In the genomic region with DNA sequence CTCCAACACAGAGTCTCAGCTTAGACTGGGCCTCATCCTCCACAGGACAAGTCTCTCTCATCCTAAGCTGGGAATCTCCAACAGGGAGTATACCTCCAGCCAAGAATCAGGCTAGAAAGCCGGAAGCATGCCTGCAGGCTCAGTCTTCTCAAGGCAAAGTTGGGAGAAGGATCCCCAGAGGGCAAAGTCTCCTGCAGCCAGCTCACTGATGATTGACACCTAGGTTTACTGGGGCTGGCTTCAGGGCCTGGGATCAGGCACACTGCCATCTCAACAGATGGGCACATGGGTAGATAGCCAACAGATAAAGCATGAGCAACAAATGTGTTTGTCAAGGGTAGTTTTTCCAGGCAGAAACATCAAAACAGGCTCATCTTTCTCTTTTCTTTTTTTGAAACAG, we compare ENCODE assay signal across 19 cellular contexts. TPM values are rescaled to one million over a fixed set of nuclear protein-coding genes. Genes with fewer than 3 reads are reported as not detected.
A peak's percentile ranks its signal among the peaks of the same experiment; 100 is the strongest.
DNase-seq lines count a peak whose midpoint lies in the region; ATAC-seq and TF ChIP-seq lines count a peak whose summit lies in the region.
"Had no signal": no experiment of that assay in that cellular context is flagged by ENCODE, and none has a peak within 500 bp of the region (broad histone marks: within the 10 kb centered on the region; RNA-seq: fewer than 3 reads in every experiment).

No MANE protein-coding gene starts in this region.

- H4K8ac ChIP-seq in neuronal stem cell (ENCODE audit: low read depth, low read length), result no peak overlapping the region

- no peak overlapping the region for H2AFZ ChIP-seq in neuronal stem cell (ENCODE audit: low read length)
- H2AFZ ChIP-seq: GM23248 had no signal

- no peaks in the 10 kb centered on the region for H3K27me3 ChIP-seq in neuronal stem cell (ENCODE audit: control insufficient read depth in 3 of 3, insufficient read depth in 3 of 3, low read depth in 1 of 3, low read length in 3 of 3)
- no peaks in the 10 kb centered on the region for H3K27me3 ChIP-seq in breast epithelium

- DNase-seq in DMS 273 (lab: John Stamatoyannopoulos, UW; ENCODE audit: unreplicated experiment) (peak; percentile 90), NCI-H2171 (lab: John Stamatoyannopoulos, UW) (peak; percentile 71), cerebellum (ENCODE audit: low spot score) (peak; percentile 42), neuronal stem cell (ENCODE audit: low spot score) (no peak), GM13977 (ENCODE audit: low spot score) (no peak), breast epithelium (ENCODE audit: low spot score in 2 of 2) (no peak), GM10266 (ENCODE audit: extremely low spot score) (no peak)
- DNase-seq: CD4-positive, CD25-positive, alpha-beta regulatory T cell; DMS79; GM23248; MM.1S; NCI-H1092 treated with DMSO at 0.1 percent for 48 hours; NCI-H187; NCI-H748 treated with DMSO at 0.1 percent for 48 hours had no signal

- H3K4me3 ChIP-seq in neuronal stem cell (ENCODE audit: low read length in 2 of 2) (no peak overlapping the region), breast epithelium (no peak overlapping the region)
- H3K4me3 ChIP-seq: GM12878, GM23248 had no signal

- H3K4me1 ChIP-seq in neuronal stem cell (ENCODE audit: control insufficient read depth in 2 of 2, insufficient read depth in 1 of 2, low read depth in 1 of 2, low read length in 2 of 2) (no peaks in the 10 kb centered on the region), breast epithelium (no peaks in the 10 kb centered on the region)

- H3K4ac ChIP-seq in neuronal stem cell (ENCODE audit: low read length), result no peak overlapping the region

- H4K91ac ChIP-seq in neuronal stem cell (ENCODE audit: low read depth, low read length, poor library complexity), result no peak overlapping the region

- WGBS in neuronal stem cell (ENCODE audit: extremely low coverage in 2 of 2, insufficient read length in 2 of 2, insufficient replicate concordance in 1 of 2), 2 donors, result no CpG with 5 or more reads among the region's 1 CpG

- H3K23ac ChIP-seq in neuronal stem cell (ENCODE audit: low read depth, low read length, poor library complexity), result no peak overlapping the region

- H2BK15ac ChIP-seq in neuronal stem cell (ENCODE audit: low read length), result no peak overlapping the region

- in situ Hi-C loops in GM13977 (cut with MboI; ENCODE audit: low pct_unique_long_range_greater_than_20kb, low sequenced_read_pairs, unreplicated experiment), result no loop called here

- H2BK5ac ChIP-seq in neuronal stem cell (ENCODE audit: low read length), result no peak overlapping the region

- no peak overlapping the region for H3K9ac ChIP-seq in neuronal stem cell (ENCODE audit: low read depth, low read length, poor library complexity)
- H3K9ac ChIP-seq: GM23248 had no signal

- H3K36me3 ChIP-seq in neuronal stem cell (replicated peaks in 1 of 2; ENCODE audit: control insufficient read depth in 2 of 2, insufficient read depth in 2 of 2, low read length in 2 of 2), result no peaks in the 10 kb centered on the region
- H3K36me3 ChIP-seq in breast epithelium, result no peaks in the 10 kb centered on the region

- H3K18ac ChIP-seq in neuronal stem cell (ENCODE audit: low read length), result peak overlapping the region; percentile 17

- TF ChIP-seq CTCF in GM13977 (IDR thresholded peaks at IDR 0.05; ENCODE audit: extremely low read depth, insufficient read depth, missing control alignments), result no peak
- no peak for TF ChIP-seq CTCF in breast epithelium (IDR thresholded peaks at IDR 0.05)
- TF ChIP-seq CTCF in GM10266 (IDR thresholded peaks at IDR 0.05; ENCODE audit: control insufficient read depth, insufficient read depth, low read depth, missing control alignments), result no peak

- H3K27ac ChIP-seq in neuronal stem cell (replicated peaks; ENCODE audit: low read length), result no peak overlapping the region
- no peak overlapping the region for H3K27ac ChIP-seq in breast epithelium
- H3K27ac ChIP-seq: GM23248 had no signal

- no peak overlapping the region for H3K4me2 ChIP-seq in neuronal stem cell (ENCODE audit: insufficient read depth, low read length, poor library complexity, severe bottlenecking)

- no peaks in the 10 kb centered on the region for H3K79me1 ChIP-seq in neuronal stem cell (ENCODE audit: low read depth, low read length)

- no peak overlapping the region for H2BK120ac ChIP-seq in neuronal stem cell (ENCODE audit: low read depth, low read length)

- H3K14ac ChIP-seq in neuronal stem cell (ENCODE audit: low read length), result no peak overlapping the region

- no peaks in the 10 kb centered on the region for H3K9me3 ChIP-seq in neuronal stem cell (replicated peaks in 1 of 2; ENCODE audit: control insufficient read depth in 2 of 2, insufficient read depth in 1 of 2, low read depth in 1 of 2, low read length in 2 of 2)
- no peaks in the 10 kb centered on the region for H3K9me3 ChIP-seq in breast epithelium

- intact Hi-C loops in breast epithelium (cut with DNase I; ENCODE audit: low total_unique reads), result no loop called here

- ATAC-seq in GM19328 (IDR thresholded peaks at IDR 0.05; ENCODE audit: unreplicated experiment), result no peak
- ATAC-seq: GM12878, HCT116, Panc1, Right ventricle myocardium inferior had no signal

- TF ChIP-seq POLR2A in breast epithelium (IDR thresholded peaks at IDR 0.05), result no peak

- H2AK5ac ChIP-seq in neuronal stem cell (ENCODE audit: low read depth, low read length), result no peak overlapping the region

- no peak overlapping the region for H2BK12ac ChIP-seq in neuronal stem cell (ENCODE audit: low read length)

RNA-seq across cellular contexts. Expression of gene TOX3, which starts 56.1 kb away (rescaled TPM):
- total RNA-seq in cerebellum (15.7 TPM), breast epithelium (1 to 10 TPM in 2 of 3 donors, not detected in 1; 6.9 to 9.2 TPM)
- 82.7 TPM for polyA plus RNA-seq in neuronal stem cell (2013, experiment 1 of 2)
- 86.2 TPM for polyA plus RNA-seq in neuronal stem cell (2013, experiment 2 of 2)
- total RNA-seq: CD4-positive, CD25-positive, alpha-beta regulatory T cell; GM12878; GM23248; Right ventricle myocardium inferior had no signal
- polyA plus RNA-seq: CD4-positive, CD25-positive, alpha-beta regulatory T cell; GM12878; GM23248 had no signal

Comparison
In these comparisons a context has a peak if more than half of its experiments do, and no peak if none do; other contexts are left out.
1. DNase-seq: peak in DMS 273 (single experiment), NCI-H2171 (single experiment) and cerebellum (single experiment); none in neuronal stem cell (single experiment), GM13977 (single experiment), breast epithelium (0 of 2) and GM10266 (single experiment).